In genomic region chr5:115194671-115195070, GRCh38 we compare ENCODE assay signal across 17 cellular contexts. TPM values are rescaled to one million over a fixed set of nuclear protein-coding genes. Genes with fewer than 3 reads are reported as not detected.
DNase-seq lines count a peak whose midpoint lies in the region; ATAC-seq, FAIRE-seq and TF ChIP-seq lines count a peak whose summit lies in the region.
"Had no signal": no experiment of that assay in that cellular context is flagged by ENCODE, and none has a peak within 500 bp of the region (broad histone marks: within the 10 kb centered on the region; RNA-seq: fewer than 3 reads in every experiment).

No MANE protein-coding gene starts in this region.

- POLR2A ChIA-PET in SK-N-SH (lab: Yijun Ruan, JAX) = interaction anchor here (1.2 to 1.6 kb wide), 2 partner anchors 14 to 25 kb away, joined by 4 read pairs; partner anchors contain the start of gene TRIM36

- H3K36me3 ChIP-seq in SK-N-SH (replicated peaks in 1 of 2; ENCODE audit: control insufficient read depth in 1 of 2, insufficient read depth in 2 of 2, low read length in 1 of 2) = no peaks in the 10 kb centered on the region
- no peaks in the 10 kb centered on the region for H3K36me3 ChIP-seq in pancreas

- no peak for TF ChIP-seq RAD21 in SK-N-SH (IDR thresholded peaks at IDR 0.05; ENCODE audit: low read length)

- H3K27me3 ChIP-seq in SK-N-SH (ENCODE audit: insufficient read depth) (no peaks in the 10 kb centered on the region), pancreas (no peaks in the 10 kb centered on the region)

- TF ChIP-seq CTCF in SK-N-SH (IDR thresholded peaks at IDR 0.05) (no peak), fibroblast of the aortic adventitia (IDR thresholded peaks at IDR 0.05; ENCODE audit: insufficient read depth, low read length) (no peak), pancreas (IDR thresholded peaks at IDR 0.05) (no peak)

- H3F3A ChIP-seq in SK-N-SH (replicated peaks; ENCODE audit: insufficient read depth) = peaks cover 3% of the 10 kb centered on the region

- H3K4me2 ChIP-seq in SK-N-SH = no peak overlapping the region

- intact Hi-C loops in pancreas (cut with DNase I) = no loop called here

- H3K4me1 ChIP-seq in SK-N-SH (ENCODE audit: control insufficient read depth in 1 of 2, insufficient read depth in 2 of 2, low read depth in 1 of 2, low read length in 1 of 2) (peaks cover 0 to 17% of the 10 kb centered on the region in 2 experiments; a peak in 2 of 4 replicates), pancreas (peaks cover 13 to 17% (median 16%) of the 10 kb centered on the region in 3 donors)

- H3K4me1 Mint-ChIP-seq in activated T-cell treated with anti-CD3 and anti-CD28 coated beads, Interleukin-2, amount 50 U/mL, for 4 hours (ENCODE audit: low read depth) = no peaks in the 10 kb centered on the region
- H3K4me1 Mint-ChIP-seq: activated CD4-positive, alpha-beta T cell treated with anti-CD3 and anti-CD28 coated beads, Interleukin-2, amount 10 ng/mL, durations not matched to agents 7 days and 5 days; B cell; nephron progenitor cell had no signal

- no peaks in the 10 kb centered on the region for H3K9me3 Mint-ChIP-seq in activated T-cell treated with anti-CD3 and anti-CD28 coated beads, Interleukin-2, amount 50 U/mL, for 4 hours
- H3K9me3 Mint-ChIP-seq: activated CD4-positive, alpha-beta T cell treated with anti-CD3 and anti-CD28 coated beads, Interleukin-2, amount 10 ng/mL, durations not matched to agents 7 days and 5 days; nephron progenitor cell had no signal

- H3K27ac ChIP-seq in SK-N-SH (ENCODE audit: low read depth in 2 of 2, low read length in 1 of 2) = peak overlapping the region in 1 of 2 experiments; percentile 74; a peak in 2 of 4 replicates
- peak overlapping the region in 2 of 4 donors; percentile 31 to 37 for H3K27ac ChIP-seq in pancreas

- H2AFZ ChIP-seq in SK-N-SH (ENCODE audit: low read depth) = no peak overlapping the region

- TF ChIP-seq EP300 in SK-N-SH (IDR thresholded peaks at IDR 0.05; ENCODE audit: borderline replicate concordance in 1 of 2, low read depth in 1 of 2, low read length in 1 of 2) = peak in 1 of 2 experiments; percentile 94; a peak in 2 of 4 replicates

- H3K9me3 ChIP-seq in SK-N-SH (no peaks in the 10 kb centered on the region), pancreas (no peaks in the 10 kb centered on the region)

- no peak overlapping the region for H3K9ac ChIP-seq in SK-N-SH

- H3K27me3 Mint-ChIP-seq in activated T-cell treated with anti-CD3 and anti-CD28 coated beads, Interleukin-2, amount 50 U/mL, for 4 hours (ENCODE audit: low read depth) = peaks cover 3% of the 10 kb centered on the region

- no peaks in the 10 kb centered on the region for H4K20me1 ChIP-seq in SK-N-SH (ENCODE audit: insufficient read depth)

- H3K9me2 ChIP-seq in SK-N-SH = no peaks in the 10 kb centered on the region

- peak; percentile 98 to 100 (median 99) for ATAC-seq in pancreas
- ATAC-seq in activated T-cell treated with anti-CD3 and anti-CD28 coated beads, Interleukin-2, amount 50 U/mL, for 4 hours = no peak

- FAIRE-seq in pancreas (lab: Jason Lieb, UNC) = peak; percentile 39

- WGBS in SK-N-SH (ENCODE audit: low lambda C conversion rate) = 54% methylated on average over 2 of the region's 2 CpGs
- 16 to 23% methylated on average over 2 of the region's 2 CpGs for WGBS in pancreas, 2 donors

- no peak overlapping the region for H3K4me3 ChIP-seq in SK-N-SH (ENCODE audit: low read depth in 2 of 2, low read length in 1 of 2)
- H3K4me3 ChIP-seq in fibroblast of the aortic adventitia (ENCODE audit: low read depth, low read length) = no peak overlapping the region
- H3K4me3 ChIP-seq in pancreas = no peak overlapping the region

- DNase-seq in EH (ENCODE audit: low read depth) (peak; percentile 14), SK-N-SH (peak; percentile 67), fibroblast of the aortic adventitia (ENCODE audit: low read depth) (peak; percentile 56), pancreas (peak in 3 of 6 donors; percentile 65 to 79 (median 70)), KG1 (lab: John Stamatoyannopoulos, UW) (no peak), NCI-H2171 (lab: John Stamatoyannopoulos, UW) (no peak), kidney glomerular epithelial cell (lab: John Stamatoyannopoulos, UW) (no peak)
- DNase-seq in activated T-cell treated with anti-CD3 and anti-CD28 coated beads, Interleukin-2, amount 50 U/mL, for 4 hours = no peak
- DNase-seq: activated CD4-positive, alpha-beta T cell treated with anti-CD3 and anti-CD28 coated beads, Interleukin-2, amount 10 ng/mL, durations not matched to agents 7 days and 5 days; NCI-H2029 treated with DMSO at 0.1 percent for 48 hours; NCI-H510A treated with DMSO at 0.1 percent for 48 hours; nephron progenitor cell; posterior cingulate gyrus; stimulated activated CD4-positive, alpha-beta T cell treated with anti-CD3 and anti-CD28 coated beads, Interleukin-1b, Interleukin-23, amount 100 ng/mL, for 48 hours; stimulated activated naive CD4-positive, alpha-beta T cell treated with Interleukin-2 at 50 U/mL for 16 hours; trophoblast cell had no signal

- H3K36me3 Mint-ChIP-seq in activated T-cell treated with anti-CD3 and anti-CD28 coated beads, Interleukin-2, amount 50 U/mL, for 4 hours (ENCODE audit: insufficient read depth) = no peaks in the 10 kb centered on the region

- no peak overlapping the region for H3K4me3 Mint-ChIP-seq in activated T-cell treated with anti-CD3 and anti-CD28 coated beads, Interleukin-2, amount 50 U/mL, for 4 hours
- H3K4me3 Mint-ChIP-seq: activated CD4-positive, alpha-beta T cell treated with anti-CD3 and anti-CD28 coated beads, Interleukin-2, amount 10 ng/mL, durations not matched to agents 7 days and 5 days; B cell; nephron progenitor cell had no signal

- CTCF ChIA-PET in SK-N-SH (lab: Yijun Ruan, JAX) = interaction anchor here (1.3 to 1.4 kb wide), 2 partner anchors 15 to 97 kb away, joined by 5 to 11 read pairs; no protein-coding TSS in a partner anchor

- H3K79me2 ChIP-seq in SK-N-SH (ENCODE audit: insufficient read depth) = no peaks in the 10 kb centered on the region

TF ChIP-seq in SK-N-SH, 30 proteins besides CTCF, POLR2A, EP300 and RAD21:
- TF ChIP-seq CHD2 (IDR thresholded peaks at IDR 0.05; ENCODE audit: low read length, partially characterized antibody) (peak; percentile 79), GATA2 (CRISPR knock-in tag; IDR thresholded peaks at IDR 0.05) (peak; percentile 96), FOXJ3 (CRISPR knock-in tag; IDR thresholded peaks at IDR 0.05) (0 out of 2 replicates have a peak, but pooled peaks have one; percentile 19), RXRA (IDR thresholded peaks at IDR 0.05; ENCODE audit: borderline replicate concordance, low read depth) (no peak), MAX (IDR thresholded peaks at IDR 0.05; ENCODE audit: low read depth) (no peak), MEF2A (IDR thresholded peaks at IDR 0.05; ENCODE audit: borderline replicate concordance, low read depth) (no peak), USF1 (IDR thresholded peaks at IDR 0.05; ENCODE audit: borderline replicate concordance, low read depth) (no peak), SMC3 (IDR thresholded peaks at IDR 0.05; ENCODE audit: low read depth, low read length) (peak; percentile 6; the same call in 1 of the 2 replicates), POLR2AphosphoS5 (IDR thresholded peaks at IDR 0.05; ENCODE audit: low read depth, low read length) (peak; percentile 61; the same call in 1 of the 2 replicates), JUND (IDR thresholded peaks at IDR 0.05) (no peak), TCF12 (IDR thresholded peaks at IDR 0.05) (peak; percentile 78), RCOR1 (IDR thresholded peaks at IDR 0.05; ENCODE audit: low read length) (peak; percentile 95), NFIC (IDR thresholded peaks at IDR 0.05; ENCODE audit: borderline replicate concordance) (peak; percentile 67; the same call in 1 of the 2 replicates), MXI1 (IDR thresholded peaks at IDR 0.05; ENCODE audit: low read depth, low read length) (peak; percentile 65; the same call in 1 of the 2 replicates)

RNA-seq across cellular contexts. Expression of gene TRIM36, which starts 25.0 kb away (rescaled TPM):
- polyA plus RNA-seq in SK-N-SH (2012; rRNA removed) (0.16 and 0.42 TPM in 2 replicates), pancreas (under 1 TPM; 0.52 to 0.61 TPM)
- 0.12 and 0.34 TPM in 2 replicates for polyA plus RNA-seq in SK-N-SH (2012; cell fraction: cytosol; rRNA removed)
- polyA plus RNA-seq in SK-N-SH (2012; cell fraction: nucleus; rRNA removed) = 0.19 and 0.20 TPM in 2 replicates
- total RNA-seq in fibroblast of the aortic adventitia (ENCODE audit: low replicate concordance) (0.36 and 0.41 TPM in 2 replicates), pancreas (1 to 10 TPM in 4 of 6 donors, under 1 TPM in 2; 0.83 to 2.1 (median 1.2) TPM)
- not detected for total RNA-seq in activated T-cell treated with anti-CD3 and anti-CD28 coated beads, Interleukin-2, amount 50 U/mL, for 4 hours
- total RNA-seq: activated CD4-positive, alpha-beta T cell treated with anti-CD3 and anti-CD28 coated beads, Interleukin-2, amount 10 ng/mL, durations not matched to agents 7 days and 5 days had no signal

Comparison
In these comparisons a context has a peak if more than half of its experiments do, and no peak if none do; other contexts are left out.
1. DNase-seq: peak in EH (single experiment), SK-N-SH (single experiment) and fibroblast of the aortic adventitia (single experiment); none in KG1 (single experiment), NCI-H2171 (single experiment), kidney glomerular epithelial cell (single experiment) and activated T-cell treated with anti-CD3 and anti-CD28 coated beads, Interleukin-2, amount 50 U/mL, for 4 hours (single experiment).
2. ATAC-seq: peak in pancreas (4 of 4); none in activated T-cell treated with anti-CD3 and anti-CD28 coated beads, Interleukin-2, amount 50 U/mL, for 4 hours (0 of 2).